1 cellular context compared by ENCODE assay signal in the genomic region with DNA sequence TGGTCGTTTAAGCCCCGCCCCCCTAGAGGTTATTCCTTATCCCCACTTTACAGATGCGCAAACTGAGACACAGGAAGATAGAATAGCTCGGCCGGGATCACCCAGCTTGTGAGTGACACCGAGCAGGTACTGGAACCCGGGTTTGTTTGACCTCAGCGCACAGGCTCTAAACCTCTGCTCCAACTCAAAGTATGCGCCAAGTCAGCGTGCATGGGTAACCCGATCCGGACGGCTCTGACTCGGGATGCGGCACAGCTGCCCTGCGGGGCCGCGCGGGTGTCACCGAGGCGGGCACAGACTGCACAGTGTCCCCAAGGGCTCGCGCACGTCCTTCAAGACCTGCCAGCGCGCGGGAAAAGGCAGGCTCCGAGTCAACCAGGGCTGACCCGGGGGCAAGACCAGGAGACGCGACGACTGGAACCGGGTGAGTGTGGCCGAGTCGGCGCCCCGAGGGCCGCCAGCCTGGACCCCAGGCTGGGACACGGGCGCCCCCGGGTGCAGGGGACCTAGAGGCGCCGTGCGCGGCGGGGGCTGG.
TF ChIP-seq lines count a peak whose summit lies in the region.

No MANE protein-coding gene starts in this region.

TF ChIP-seq in SK-N-SH, 30 proteins besides CTCF, POLR2A, EP300 and RAD21 (continued from another document):
- TF ChIP-seq GABPA (IDR thresholded peaks at IDR 0.05; ENCODE audit: low read depth) (no peak), GATA2 (CRISPR knock-in tag; IDR thresholded peaks at IDR 0.05) (no peak), FOSL2 (IDR thresholded peaks at IDR 0.05; ENCODE audit: borderline replicate concordance, low read depth) (no peak), NRF1 (IDR thresholded peaks at IDR 0.05; ENCODE audit: low read depth, low read length) (no peak), EZH2phosphoT487 (IDR thresholded peaks at IDR 0.05; ENCODE audit: borderline replicate concordance, low read depth) (no peak), CHD2 (IDR thresholded peaks at IDR 0.05; ENCODE audit: low read length, partially characterized antibody) (no peak)
- TF ChIP-seq, protein P1, sequence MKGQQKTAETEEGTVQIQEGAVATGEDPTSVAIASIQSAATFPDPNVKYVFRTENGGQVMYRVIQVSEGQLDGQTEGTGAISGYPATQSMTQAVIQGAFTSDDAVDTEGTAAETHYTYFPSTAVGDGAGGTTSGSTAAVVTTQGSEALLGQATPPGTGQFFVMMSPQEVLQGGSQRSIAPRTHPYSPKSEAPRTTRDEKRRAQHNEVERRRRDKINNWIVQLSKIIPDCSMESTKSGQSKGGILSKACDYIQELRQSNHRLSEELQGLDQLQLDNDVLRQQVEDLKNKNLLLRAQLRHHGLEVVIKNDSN (IDR thresholded peaks at IDR 0.05; ENCODE audit: borderline replicate concordance, low read depth) = no peak
- TF ChIP-seq, protein P2, sequence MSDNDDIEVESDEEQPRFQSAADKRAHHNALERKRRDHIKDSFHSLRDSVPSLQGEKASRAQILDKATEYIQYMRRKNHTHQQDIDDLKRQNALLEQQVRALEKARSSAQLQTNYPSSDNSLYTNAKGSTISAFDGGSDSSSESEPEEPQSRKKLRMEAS (IDR thresholded peaks at IDR 0.05; ENCODE audit: low read depth) = no peak
